16 cellular contexts compared by ENCODE assay signal in genomic region chr2:180191352-180192124, GRCh38.
DNase-seq lines count a peak whose midpoint lies in the region; ATAC-seq and TF ChIP-seq lines count a peak whose summit lies in the region.
"Had no signal": no experiment of that assay in that cellular context is flagged by ENCODE, and none has a peak within 500 bp of the region (broad histone marks: within the 10 kb centered on the region; RNA-seq: fewer than 3 reads in every experiment).

No MANE protein-coding gene starts in this region.

- H3K27ac ChIP-seq in fibroblast of lung (ENCODE audit: insufficient read depth, low read length) = no peak overlapping the region
- H3K27ac ChIP-seq: adrenal gland, PC-9, spleen had no signal

- H3K4me3 ChIP-seq in fibroblast of lung (replicated peaks in 1 of 4; ENCODE audit: control extremely low read depth in 1 of 4, insufficient read depth in 1 of 4, low read depth in 3 of 4, low read length in 4 of 4) = peak overlapping the region in 3 of 4 experiments; percentile 5 to 26 (median 17)
- H3K4me3 ChIP-seq: adrenal gland, PC-9, spleen had no signal

- no peaks in the 10 kb centered on the region for H3K27me3 Mint-ChIP-seq in nephron (ENCODE audit: low read depth)
- H3K27me3 Mint-ChIP-seq: progenitor cell of endocrine pancreas had no signal

- H4K20me1 ChIP-seq in fibroblast of lung (ENCODE audit: control insufficient read depth, extremely low read depth, insufficient read depth, low read length) = no peaks in the 10 kb centered on the region

- H3K9ac ChIP-seq in fibroblast of lung (ENCODE audit: insufficient read depth, low read length) = no peak overlapping the region

- peak overlapping the region; percentile 35 for H2AFZ ChIP-seq in fibroblast of lung (ENCODE audit: low read length)
- H2AFZ ChIP-seq: PC-9 had no signal

- no peaks in the 10 kb centered on the region for H3K36me3 Mint-ChIP-seq in nephron (ENCODE audit: low read depth)

- peaks cover 2% of the 10 kb centered on the region for H3K9me3 Mint-ChIP-seq in nephron

- H3K27me3 ChIP-seq in fibroblast of lung (ENCODE audit: control insufficient read depth, insufficient read depth, low read length) = no peaks in the 10 kb centered on the region
- H3K27me3 ChIP-seq: adrenal gland, spleen had no signal

- peak overlapping the region in 1 of 3 experiments; percentile 19 for H3K4me3 Mint-ChIP-seq in nephron

- ATAC-seq in esophagus mucosa (no peak), HG03521 (IDR thresholded peaks at IDR 0.05; ENCODE audit: unreplicated experiment) (no peak)

- DNase-seq in ELR (ENCODE audit: low read depth) (peak; percentile 38), NCI-H460 (ENCODE audit: extremely low read depth, low read depth) (peak; percentile 48), fibroblast of lung (ENCODE audit: low read depth in 2 of 2) (peak in 1 of 2 donors; percentile 78), GM19238 (ENCODE audit: insufficient read length, low spot score) (no peak), HPDE6-E6E7 (ENCODE audit: extremely low spot score) (no peak)
- DNase-seq: adrenal gland, AML-193, MM.1S, NCI-H2029 treated with DMSO at 0.1 percent for 48 hours, PC-9, spleen, SW 1271 had no signal

- peak overlapping the region; percentile 53 for H3K4me2 ChIP-seq in fibroblast of lung (ENCODE audit: extremely low read depth, insufficient read depth, low read length)
- H3K4me2 ChIP-seq: PC-9 had no signal

- no peak for TF ChIP-seq CTCF in fibroblast of lung (conservative IDR thresholded peaks at IDR 0.05 in 1 of 2, IDR thresholded peaks at IDR 0.05 in 1 of 2; ENCODE audit: low read depth in 1 of 2, low read length in 2 of 2)
- no peak for TF ChIP-seq CTCF in nephron (IDR thresholded peaks at IDR 0.05; ENCODE audit: unreplicated experiment in 3 of 3)

- no peaks in the 10 kb centered on the region for H3K4me1 Mint-ChIP-seq in nephron

- H3K27ac Mint-ChIP-seq in nephron = peak overlapping the region in 2 of 3 experiments; percentile 64 to 70
- H3K27ac Mint-ChIP-seq: progenitor cell of endocrine pancreas had no signal

- no peaks in the 10 kb centered on the region for H3K79me2 ChIP-seq in fibroblast of lung (ENCODE audit: control insufficient read depth, insufficient read depth, low read length)

- no peaks in the 10 kb centered on the region for H3K36me3 ChIP-seq in fibroblast of lung (ENCODE audit: control insufficient read depth, insufficient read depth, low read length)
- H3K36me3 ChIP-seq: adrenal gland, spleen had no signal

- no peaks in the 10 kb centered on the region for H3K4me1 ChIP-seq in fibroblast of lung (ENCODE audit: control insufficient read depth, extremely low read depth, insufficient read depth, low read length)
- H3K4me1 ChIP-seq: adrenal gland, spleen had no signal

- no peaks in the 10 kb centered on the region for H3K9me3 ChIP-seq in fibroblast of lung (ENCODE audit: control insufficient read depth, insufficient read depth, low read depth, low read length)
- H3K9me3 ChIP-seq: adrenal gland, spleen had no signal

Comparison
In these comparisons a context has a peak if more than half of its experiments do, and no peak if none do; other contexts are left out.
1. DNase-seq: peak in ELR (single experiment) and NCI-H460 (single experiment); none in GM19238 (single experiment) and HPDE6-E6E7 (single experiment).